ENCODE assay signal across 11 cellular contexts in the genomic region with DNA sequence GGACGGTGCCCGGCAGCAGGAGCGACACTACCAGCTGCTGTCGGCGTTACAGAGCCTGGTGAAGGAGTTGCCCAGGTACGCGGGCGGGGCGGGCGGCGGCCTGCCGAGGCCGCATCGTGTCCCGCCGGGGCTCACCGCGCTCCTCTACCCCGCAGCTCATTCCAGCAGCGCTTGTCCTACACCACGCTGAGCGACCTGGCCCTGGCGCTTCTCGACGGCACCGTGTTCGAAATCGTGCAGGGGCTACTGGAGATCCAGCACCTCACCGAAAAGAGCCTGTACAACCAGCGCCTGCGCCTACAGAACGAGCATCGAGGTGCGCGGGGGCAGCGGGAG. TPM values are rescaled to one million over a fixed set of nuclear protein-coding genes. Genes with fewer than 3 reads are reported as not detected.
DNase-seq lines count a peak whose midpoint lies in the region; ATAC-seq, FAIRE-seq and TF ChIP-seq lines count a peak whose summit lies in the region.
"Not testable (repeated sequence)": the region's sequence is repeated elsewhere in the genome, so short reads cannot be mapped to it uniquely, and the experiment has no call there.
"Had no signal": no experiment of that assay in that cellular context is flagged by ENCODE, and none has a peak within 500 bp of the region (broad histone marks: within the 10 kb centered on the region; RNA-seq: fewer than 3 reads in every experiment).

No MANE protein-coding gene starts in this region.

- TF ChIP-seq RAD21 in GM12878 (IDR thresholded peaks at IDR 0.05; ENCODE audit: insufficient read depth, low read depth, low read length), result not testable (repeated sequence)

- FAIRE-seq in GM12878 (lab: Jason Lieb, UNC), result not testable (repeated sequence)

- not testable (repeated sequence) for DNase-seq in CD4-positive, alpha-beta T cell; T-cell; GM12878 (ENCODE audit: low read depth, low spot score); left ventricle myocardium superior

- not testable (repeated sequence) for H3K79me2 ChIP-seq in GM12878 (ENCODE audit: control insufficient read depth, insufficient read depth, low read length)

- not testable (repeated sequence) for H3K4me2 ChIP-seq in GM12878 (ENCODE audit: control insufficient read depth, insufficient read depth)

- RAD21 ChIA-PET in GM12878 (lab: Charles Lee; ENCODE audit: unreplicated experiment), result not testable (repeated sequence)

- H3K9me3 Mint-ChIP-seq in CD4-positive, alpha-beta T cell; T-cell; stimulated activated memory B cell treated with anti-CD40 and anti-IgM and Interleukin-4, amounts not matched to agents 10 μg/mL and 1 μg/mL and 100 μg/mL, for 72 hours: not testable (repeated sequence)

- not testable (repeated sequence) for H3K27me3 Mint-ChIP-seq in CD4-positive, alpha-beta T cell; T-cell; stimulated activated memory B cell treated with anti-CD40 and anti-IgM and Interleukin-4, amounts not matched to agents 10 μg/mL and 1 μg/mL and 100 μg/mL, for 72 hours

- not testable (repeated sequence) for H3K9ac ChIP-seq in GM12878 (ENCODE audit: control insufficient read depth, insufficient read depth, low read length)

- H3K9me3 ChIP-seq in CD4-positive, alpha-beta T cell (ENCODE audit: control insufficient read depth, low read length); GM12878 (replicated peaks; ENCODE audit: control insufficient read depth, insufficient read depth, low read length): not testable (repeated sequence)

- SMC1A ChIA-PET in GM12878 (lab: Charles Lee; ENCODE audit: uncharacterized antibody, unreplicated experiment), result not testable (repeated sequence)

- peak; percentile 6 for ATAC-seq in CD4-positive, alpha-beta T cell (ENCODE audit: poor library complexity)
- ATAC-seq in GM19395 (IDR thresholded peaks at IDR 0.05; ENCODE audit: unreplicated experiment), result peak; percentile 30
- peak; percentile 11 for ATAC-seq in HG02571 (IDR thresholded peaks at IDR 0.05; ENCODE audit: unreplicated experiment)
- peak; percentile 25 for ATAC-seq in HG03354 (IDR thresholded peaks at IDR 0.05; ENCODE audit: poor library complexity, severe bottlenecking, unreplicated experiment)
- peak; percentile 44 to 56 (median 49) for ATAC-seq in T-cell (replicated peaks in 1 of 4)
- ATAC-seq in GM12878, result peak; percentile 45; the same call in 2 of the 3 replicates
- ATAC-seq in left ventricle myocardium superior, result peak; percentile 47
- ATAC-seq in stimulated activated memory B cell treated with anti-CD40 and anti-IgM and Interleukin-4, amounts not matched to agents 10 μg/mL and 1 μg/mL and 100 μg/mL, for 72 hours, result peak; percentile 58

- H3K36me3 ChIP-seq in GM12878 (ENCODE audit: control insufficient read depth in 2 of 2, insufficient read depth in 2 of 2, low read length in 1 of 2), result not testable (repeated sequence)

- in situ Hi-C loops in GM12878 (cut with MboI), result not testable (repeated sequence)

- not testable (repeated sequence) for H2AFZ ChIP-seq in GM12878 (ENCODE audit: control insufficient read depth, low read depth, low read length)

- H3K27ac Mint-ChIP-seq in CD4-positive, alpha-beta T cell; T-cell; stimulated activated memory B cell treated with anti-CD40 and anti-IgM and Interleukin-4, amounts not matched to agents 10 μg/mL and 1 μg/mL and 100 μg/mL, for 72 hours: not testable (repeated sequence)

- not testable (repeated sequence) for H3K4me1 ChIP-seq in GM12878 (ENCODE audit: control insufficient read depth, insufficient read depth, low read length)

- CTCF ChIA-PET in CD4-positive, alpha-beta T cell (lab: Charles Lee); T-cell (lab: Charles Lee): not testable (repeated sequence)
- CTCF ChIA-PET in GM12878 (lab: Yijun Ruan, JAX), result interaction anchor here (0.8 kb wide), 1 partner anchor 49 kb away, joined by 4 read pairs; no protein-coding TSS in a partner anchor

- POLR2A ChIA-PET in CD4-positive, alpha-beta T cell (lab: Charles Lee); T-cell (lab: Charles Lee); GM12878 (lab: Charles Lee): not testable (repeated sequence)

- TF ChIP-seq POLR2A in GM12878 (IDR thresholded peaks at IDR 0.05; ENCODE audit: low read depth, low read length), result not testable (repeated sequence)

- WGBS in GM12878 (ENCODE audit: insufficient coverage, insufficient replicate concordance, low lambda C conversion rate, missing lambda C conversion rate), result no CpG with 5 or more reads among the region's 36 CpGs

- TF ChIP-seq EP300 in GM12878 (IDR thresholded peaks at IDR 0.05; ENCODE audit: borderline replicate concordance in 1 of 2, control insufficient read depth in 1 of 2, low read depth in 2 of 2, low read length in 2 of 2), result not testable (repeated sequence)

- BruUV-seq in GM12878 (replicated peaks; lab: Mats Ljungman, UMichigan), result not testable (repeated sequence)

- H3K4me3 Mint-ChIP-seq in CD4-positive, alpha-beta T cell; T-cell; stimulated activated memory B cell treated with anti-CD40 and anti-IgM and Interleukin-4, amounts not matched to agents 10 μg/mL and 1 μg/mL and 100 μg/mL, for 72 hours: not testable (repeated sequence)

- TF ChIP-seq CTCF in CD4-positive, alpha-beta T cell (IDR thresholded peaks at IDR 0.05); GM12878 (IDR thresholded peaks at IDR 0.05 in 2 of 3, conservative IDR thresholded peaks at IDR 0.05 in 1 of 3; ENCODE audit: control insufficient read depth in 2 of 3, extremely low read depth in 1 of 3, insufficient read depth in 1 of 3, low read depth in 3 of 3, low read length in 3 of 3): not testable (repeated sequence)

- not testable (repeated sequence) for H3K4me1 Mint-ChIP-seq in CD4-positive, alpha-beta T cell (ENCODE audit: low read depth); T-cell; stimulated activated memory B cell treated with anti-CD40 and anti-IgM and Interleukin-4, amounts not matched to agents 10 μg/mL and 1 μg/mL and 100 μg/mL, for 72 hours

- H3K27me3 ChIP-seq in CD4-positive, alpha-beta T cell (ENCODE audit: control insufficient read depth, insufficient read depth, low read length); GM12878 (replicated peaks in 1 of 2; ENCODE audit: control insufficient read depth in 2 of 2, insufficient read depth in 2 of 2, low read length in 1 of 2): not testable (repeated sequence)

- H3K27ac ChIP-seq in CD4-positive, alpha-beta T cell (ENCODE audit: low read depth, low read length); GM12878 (ENCODE audit: control insufficient read depth, insufficient read depth): not testable (repeated sequence)

- not testable (repeated sequence) for H3K36me3 Mint-ChIP-seq in CD4-positive, alpha-beta T cell (ENCODE audit: low read depth); T-cell; stimulated activated memory B cell treated with anti-CD40 and anti-IgM and Interleukin-4, amounts not matched to agents 10 μg/mL and 1 μg/mL and 100 μg/mL, for 72 hours

- intact Hi-C loops in CD4-positive, alpha-beta T cell (cut with DNase I, micrococcal nuclease); GM12878 (cut with micrococcal nuclease; ENCODE audit: unreplicated experiment); left ventricle myocardium superior (cut with micrococcal nuclease): not testable (repeated sequence)

- not testable (repeated sequence) for H4K20me1 ChIP-seq in GM12878 (ENCODE audit: control insufficient read depth, insufficient read depth)

- not testable (repeated sequence) for H3K4me3 ChIP-seq in GM12878

RNA-seq across cellular contexts. Expression of a gene that starts 0.3 kb away (rescaled TPM):
- 10 to 100 TPM; 14.6 to 15.3 TPM for total RNA-seq in CD4-positive, alpha-beta T cell
- 10 to 100 TPM in 2 of 5 donors, 1 to 10 TPM in 3; 5.0 to 16.8 (median 6.5) TPM for total RNA-seq in T-cell
- total RNA-seq in GM12878 (2013; cell fraction: nucleolus; rRNA removed), result 0.65 and 0.76 TPM in 2 replicates
- 0.11 and 0.27 TPM in 2 replicates for total RNA-seq in GM12878 (2014; rRNA removed)
- 0.13 TPM in 1 of 2 replicates, not detected in the other for total RNA-seq in GM12878 (2014; rRNA removed; fragmentation: Illumina TruSeq; extraction: Trizol)
- total RNA-seq in GM12878 (2021), result 0.13 and 0.31 TPM in 2 replicates
- not detected for polyA plus RNA-seq in GM12878 (2011; ENCODE audit: low read depth)
- 0.19 and 0.30 TPM in 2 replicates for polyA plus RNA-seq in GM12878 (2011; rRNA removed)
- polyA plus RNA-seq in GM12878 (2011; cell fraction: cytosol; rRNA removed), result 0.43 and 0.84 TPM in 2 replicates
- polyA plus RNA-seq in GM12878 (2011; cell fraction: nucleus; rRNA removed), result 0.59 and 1.1 TPM in 2 replicates
- polyA plus RNA-seq in GM12878 (2012), result 0.11 and 0.16 TPM in 2 replicates
- 0.06 and 0.19 TPM in 2 replicates for polyA plus RNA-seq in GM12878 (2014; fragmentation: Illumina TruSeq; extraction: Trizol)
- not detected for polyA plus RNA-seq in GM12878 (2014; fragmentation: Nextera tagmentation; extraction: Ambion mirVana)
- polyA plus RNA-seq in GM12878 (2014; rRNA removed), result 0.08 and 0.22 TPM in 2 replicates
- under 1 TPM; 0.36 to 0.54 TPM for polyA plus RNA-seq in GM12878 (2016; fragmentation: Nextera tagmentation; extraction: Ambion mirVana)
- polyA minus RNA-seq in GM12878 (2011; rRNA and poly(A)+ RNA removed), result 0.31 TPM in 1 of 2 replicates, not detected in the other
- polyA minus RNA-seq in GM12878 (2011; cell fraction: cytosol; rRNA and poly(A)+ RNA removed), result not detected in 2 replicates
- 0.77 and 1.1 TPM in 2 replicates for polyA minus RNA-seq in GM12878 (2011; cell fraction: nucleus; rRNA and poly(A)+ RNA removed)
- 11.2 TPM for total RNA-seq in left ventricle myocardium superior

RNA-seq across cellular contexts. Expression of a gene that starts 29.7 kb away (rescaled TPM):
- total RNA-seq in CD4-positive, alpha-beta T cell, result not detected
- total RNA-seq in T-cell (under 1 TPM in 4 of 5 donors, not detected in 1; 0.13 to 0.91 (median 0.52) TPM), GM12878 (2014; rRNA removed) (0.05 and 0.06 TPM in 2 replicates), GM12878 (2014; rRNA removed; fragmentation: Illumina TruSeq; extraction: Trizol) (0.05 TPM in 1 of 2 replicates, not detected in the other), GM12878 (2021) (0.13 TPM in 1 of 2 replicates, not detected in the other), left ventricle myocardium superior (9.1 TPM)
- 0.19 TPM in 1 of 2 replicates, not detected in the other for total RNA-seq in GM12878 (2013; cell fraction: nucleolus; rRNA removed)
- polyA plus RNA-seq in GM12878 (2011; ENCODE audit: low read depth), result not detected
- polyA plus RNA-seq in GM12878 (2011; rRNA removed) (0.10 TPM in 2 replicates), GM12878 (2014; fragmentation: Illumina TruSeq; extraction: Trizol) (not detected in 2 replicates), GM12878 (2014; fragmentation: Nextera tagmentation; extraction: Ambion mirVana) (not detected), GM12878 (2014; rRNA removed) (0.03 and 0.09 TPM in 2 replicates), GM12878 (2016; fragmentation: Nextera tagmentation; extraction: Ambion mirVana) (under 1 TPM in 1 of 2 experiments, not detected in 1; 0.08 TPM)
- 0.10 and 0.20 TPM in 2 replicates for polyA plus RNA-seq in GM12878 (2011; cell fraction: cytosol; rRNA removed)
- 2.3 and 3.0 TPM in 2 replicates for polyA plus RNA-seq in GM12878 (2011; cell fraction: nucleus; rRNA removed)
- polyA plus RNA-seq in GM12878 (2012), result 0.17 and 0.19 TPM in 2 replicates
- 0.22 and 1.2 TPM in 2 replicates for polyA minus RNA-seq in GM12878 (2011; rRNA and poly(A)+ RNA removed)
- not detected in 2 replicates for polyA minus RNA-seq in GM12878 (2011; cell fraction: cytosol; rRNA and poly(A)+ RNA removed)
- 0.48 and 1.3 TPM in 2 replicates for polyA minus RNA-seq in GM12878 (2011; cell fraction: nucleus; rRNA and poly(A)+ RNA removed)
- total RNA-seq: LHCN-M2, OCI-LY7, T-helper 17 cell had no signal

Comparison
In these comparisons a context has a peak if more than half of its experiments do, and no peak if none do; other contexts are left out.
1. ATAC-seq: peak in every context shown above with its lines; median percentile 58 in stimulated activated memory B cell treated with anti-CD40 and anti-IgM and Interleukin-4, amounts not matched to agents 10 μg/mL and 1 μg/mL and 100 μg/mL, for 72 hours; 49 in T-cell; 47 in left ventricle myocardium superior; 45 in GM12878; 30 in GM19395; 25 in HG03354; 11 in HG02571; 6 in CD4-positive, alpha-beta T cell.